1 cellular context compared by ENCODE assay signal in genomic region chr21:32467291-32467690, GRCh38.
TF ChIP-seq lines count a peak whose summit lies in the region.

No MANE protein-coding gene starts in this region.

TF ChIP-seq in IMR-90, 13 proteins besides CTCF, POLR2A, EP300 and RAD21:
- TF ChIP-seq NFE2L2 (IDR thresholded peaks at IDR 0.05; ENCODE audit: low read depth, low read length) (no peak), MAFK (IDR thresholded peaks at IDR 0.05; ENCODE audit: low read depth, low read length) (no peak), MAZ (IDR thresholded peaks at IDR 0.05; ENCODE audit: borderline replicate concordance, low read depth, low read length) (no peak), MXI1 (IDR thresholded peaks at IDR 0.05; ENCODE audit: borderline replicate concordance, low read depth, low read length) (no peak), CEBPB (IDR thresholded peaks at IDR 0.05; ENCODE audit: low read depth, low read length) (no peak)
